Comparison of ENCODE assay signal across 17 cellular contexts in the genomic region with DNA sequence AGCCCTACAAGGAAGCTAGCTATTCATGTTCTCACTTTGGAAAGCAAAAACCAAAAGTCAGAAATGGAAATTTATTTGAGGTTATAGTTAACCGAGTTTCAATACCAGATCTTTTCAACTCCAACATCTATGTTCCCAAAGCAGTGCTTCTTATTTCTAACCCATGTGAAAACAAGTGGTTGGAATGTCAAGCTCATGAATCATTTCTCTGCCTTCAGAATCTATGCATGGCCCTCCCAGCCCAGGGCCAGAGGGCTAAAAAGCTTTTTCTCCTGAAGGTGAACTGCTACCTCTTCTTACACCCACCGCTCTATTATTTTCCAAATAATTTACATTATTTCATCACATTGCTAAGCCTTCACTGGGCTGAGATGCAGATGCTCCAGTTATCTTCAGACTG.
"Had no signal": no experiment of that assay in that cellular context is flagged by ENCODE, and none has a peak within 500 bp of the region (broad histone marks: within the 10 kb centered on the region; RNA-seq: fewer than 3 reads in every experiment).

No MANE protein-coding gene starts in this region.

- H3K4me1 ChIP-seq: prostate gland, suprapubic skin, upper lobe of left lung had no signal

- ATAC-seq: activated T-helper 17 cell treated with anti-CD3 and anti-CD28 coated beads, Interleukin-2, amount 50 U/mL, for 72 hours; left colon; natural killer cell treated with Interleukin-12 subunit alpha and Interleukin-12 subunit beta and Interleukin-15 and Interleukin-18, amount 100 ng/mL, for 72 hours; sciatic nerve; WTC11 had no signal

- DNase-seq: activated CD4-positive, alpha-beta T cell treated with anti-CD3 and anti-CD28 coated beads, Interleukin-2, amount 10 ng/mL, durations not matched to agents 7 days and 5 days; activated naive CD4-positive, alpha-beta T cell treated with anti-CD3 and anti-CD28 coated beads for 36 hours; activated T-cell treated with anti-CD3 and anti-CD28 coated beads for 4 hours; effector CD4-positive, alpha-beta T cell; left colon; occipital lobe; stimulated activated naive CD4-positive, alpha-beta T cell treated with Interleukin-2 at 50 U/mL for 16 hours; upper lobe of left lung had no signal

- H3K4me3 ChIP-seq: cardiac muscle cell, lung, prostate gland, SK-N-MC, suprapubic skin, upper lobe of left lung had no signal

- H3K27ac ChIP-seq: cardiac muscle cell, prostate gland, SK-N-MC, suprapubic skin, upper lobe of left lung had no signal

- H3K27me3 ChIP-seq: cardiac muscle cell, suprapubic skin, upper lobe of left lung had no signal

- H3K36me3 ChIP-seq: cardiac muscle cell, prostate gland, suprapubic skin, upper lobe of left lung had no signal

- H3K9me3 ChIP-seq: prostate gland, suprapubic skin, upper lobe of left lung had no signal
